18 cellular contexts compared by ENCODE assay signal in genomic region chr1:46424730-46425129, GRCh38. TPM values are rescaled to one million over a fixed set of nuclear protein-coding genes. Genes with fewer than 3 reads are reported as not detected.
DNase-seq lines count a peak whose midpoint lies in the region; ATAC-seq and TF ChIP-seq lines count a peak whose summit lies in the region.
"Had no signal": no experiment of that assay in that cellular context is flagged by ENCODE, and none has a peak within 500 bp of the region (broad histone marks: within the 10 kb centered on the region; RNA-seq: fewer than 3 reads in every experiment).

No MANE protein-coding gene starts in this region.

- intact Hi-C loops in upper lobe of right lung (cut with DNase I), result no loop called here

- no peak overlapping the region for H3K4me3 ChIP-seq in CD8-positive, alpha-beta memory T cell (ENCODE audit: low read length)
- no peak overlapping the region for H3K4me3 ChIP-seq in upper lobe of right lung
- H3K4me3 ChIP-seq: BLaER1, HAP-1 had no signal

- H3K4me3 Mint-ChIP-seq in activated T-cell treated with anti-CD3 and anti-CD28 coated beads, Interleukin-2, amount 50 U/mL, for 4 hours, result peak overlapping the region; percentile 1
- H3K4me3 Mint-ChIP-seq in CD8-positive, alpha-beta memory T cell, result peak overlapping the region; percentile 25 to 78 (median 71)
- peak overlapping the region; percentile 65 for H3K4me3 Mint-ChIP-seq in activated CD4-positive, alpha-beta memory T cell treated with anti-CD3 and anti-CD28 coated beads, Interleukin-2, amount 10 ng/mL, durations not matched to agents 7 days and 5 days
- H3K4me3 Mint-ChIP-seq in effector memory CD8-positive, alpha-beta T cell, result peak overlapping the region; percentile 11 to 71

- peak overlapping the region; percentile 42 to 93 (median 75) for H3K27ac Mint-ChIP-seq in CD8-positive, alpha-beta memory T cell
- H3K27ac Mint-ChIP-seq in activated CD4-positive, alpha-beta memory T cell treated with anti-CD3 and anti-CD28 coated beads, Interleukin-2, amount 10 ng/mL, durations not matched to agents 7 days and 5 days, result peak overlapping the region; percentile 58
- peak overlapping the region in 1 of 2 donors; percentile 70 for H3K27ac Mint-ChIP-seq in effector memory CD8-positive, alpha-beta T cell

- H3K4me1 ChIP-seq in CD8-positive, alpha-beta memory T cell (ENCODE audit: insufficient read depth, low read length), result peaks cover 14% of the 10 kb centered on the region
- H3K4me1 ChIP-seq in upper lobe of right lung, result no peaks in the 10 kb centered on the region
- H3K4me1 ChIP-seq: BLaER1, HAP-1 had no signal

- DNase-seq in activated T-cell treated with anti-CD3 and anti-CD28 coated beads, Interleukin-2, amount 50 U/mL, for 4 hours, result no peak
- no peak for DNase-seq in activated T-cell treated with anti-CD3 and anti-CD28 coated beads, Interleukin-2, amount 50 U/mL, for 48 hours
- no peak for DNase-seq in CD8-positive, alpha-beta memory T cell
- DNase-seq in activated CD4-positive, alpha-beta memory T cell treated with anti-CD3 and anti-CD28 coated beads, Interleukin-2, amount 10 ng/mL, durations not matched to agents 7 days and 5 days, result no peak
- no peak for DNase-seq in effector memory CD8-positive, alpha-beta T cell
- DNase-seq in effector CD8-positive, alpha-beta T cell (lab: John Stamatoyannopoulos, UW), result no peak
- no peak for DNase-seq in upper lobe of right lung
- DNase-seq: 8988T, AML-193, COR-L47, DMS153, DMS79 treated with DMSO at 0.1 percent for 48 hours, EL, GOT3, IMR-90 had no signal

- CTCF ChIA-PET in CD8-positive, alpha-beta memory T cell (lab: Charles Lee), result interaction anchor here (1.0 kb wide), 1 partner anchor 18 kb away, joined by 4 read pairs; no protein-coding TSS in a partner anchor
- CTCF ChIA-PET in activated CD4-positive, alpha-beta memory T cell treated with anti-CD3 and anti-CD28 coated beads, Interleukin-2, amount 10 ng/mL, durations not matched to agents 7 days and 5 days (lab: Charles Lee), result interaction anchor here (0.9 kb wide), 1 partner anchor 11 kb away, joined by 3 read pairs; no protein-coding TSS in a partner anchor

- no peaks in the 10 kb centered on the region for H3K27me3 ChIP-seq in CD8-positive, alpha-beta memory T cell (ENCODE audit: insufficient read depth, low read length, poor library complexity, severe bottlenecking)
- H3K27me3 ChIP-seq in upper lobe of right lung, result peaks cover 4% of the 10 kb centered on the region
- H3K27me3 ChIP-seq: BLaER1 had no signal

- no peaks in the 10 kb centered on the region for H3K9me3 ChIP-seq in CD8-positive, alpha-beta memory T cell (ENCODE audit: low read length)
- H3K9me3 ChIP-seq in upper lobe of right lung, result no peaks in the 10 kb centered on the region
- H3K9me3 ChIP-seq: BLaER1, HAP-1 had no signal

- H3K27me3 Mint-ChIP-seq in activated T-cell treated with anti-CD3 and anti-CD28 coated beads, Interleukin-2, amount 50 U/mL, for 4 hours (ENCODE audit: low read depth), result peaks cover 38% of the 10 kb centered on the region
- H3K27me3 Mint-ChIP-seq in CD8-positive, alpha-beta memory T cell, result peaks cover 21 to 54% of the 10 kb centered on the region in 2 donors
- peaks cover 14% of the 10 kb centered on the region for H3K27me3 Mint-ChIP-seq in activated CD4-positive, alpha-beta memory T cell treated with anti-CD3 and anti-CD28 coated beads, Interleukin-2, amount 10 ng/mL, durations not matched to agents 7 days and 5 days
- peaks cover 39 to 44% of the 10 kb centered on the region in 2 donors for H3K27me3 Mint-ChIP-seq in effector memory CD8-positive, alpha-beta T cell

- no peaks in the 10 kb centered on the region for H3K36me3 Mint-ChIP-seq in activated T-cell treated with anti-CD3 and anti-CD28 coated beads, Interleukin-2, amount 50 U/mL, for 4 hours (ENCODE audit: insufficient read depth)
- no peaks in the 10 kb centered on the region for H3K36me3 Mint-ChIP-seq in CD8-positive, alpha-beta memory T cell
- no peaks in the 10 kb centered on the region for H3K36me3 Mint-ChIP-seq in activated CD4-positive, alpha-beta memory T cell treated with anti-CD3 and anti-CD28 coated beads, Interleukin-2, amount 10 ng/mL, durations not matched to agents 7 days and 5 days (ENCODE audit: low read depth)
- peaks cover 17% of the 10 kb centered on the region for H3K36me3 Mint-ChIP-seq in effector memory CD8-positive, alpha-beta T cell (ENCODE audit: insufficient read depth)

- no peaks in the 10 kb centered on the region for H3K9me3 Mint-ChIP-seq in activated T-cell treated with anti-CD3 and anti-CD28 coated beads, Interleukin-2, amount 50 U/mL, for 4 hours
- no peaks in the 10 kb centered on the region for H3K9me3 Mint-ChIP-seq in CD8-positive, alpha-beta memory T cell
- H3K9me3 Mint-ChIP-seq in activated CD4-positive, alpha-beta memory T cell treated with anti-CD3 and anti-CD28 coated beads, Interleukin-2, amount 10 ng/mL, durations not matched to agents 7 days and 5 days, result no peaks in the 10 kb centered on the region
- no peaks in the 10 kb centered on the region for H3K9me3 Mint-ChIP-seq in effector memory CD8-positive, alpha-beta T cell

- ATAC-seq in activated T-cell treated with anti-CD3 and anti-CD28 coated beads, Interleukin-2, amount 50 U/mL, for 4 hours, result no peak
- ATAC-seq in effector memory CD8-positive, alpha-beta T cell (replicated peaks), result no peak
- ATAC-seq in upper lobe of right lung, result no peak
- no peak for ATAC-seq in HG02642 (IDR thresholded peaks at IDR 0.05; ENCODE audit: poor library complexity, unreplicated experiment)

- peaks cover 9% of the 10 kb centered on the region for H3K4me1 Mint-ChIP-seq in activated T-cell treated with anti-CD3 and anti-CD28 coated beads, Interleukin-2, amount 50 U/mL, for 4 hours (ENCODE audit: low read depth)
- H3K4me1 Mint-ChIP-seq in CD8-positive, alpha-beta memory T cell, result peaks cover 15 to 17% (median 15%) of the 10 kb centered on the region in 3 donors
- H3K4me1 Mint-ChIP-seq in activated CD4-positive, alpha-beta memory T cell treated with anti-CD3 and anti-CD28 coated beads, Interleukin-2, amount 10 ng/mL, durations not matched to agents 7 days and 5 days, result peaks cover 36% of the 10 kb centered on the region
- peaks cover 5 to 24% of the 10 kb centered on the region in 2 donors for H3K4me1 Mint-ChIP-seq in effector memory CD8-positive, alpha-beta T cell (ENCODE audit: low read depth in 2 of 2)

- TF ChIP-seq CTCF in upper lobe of right lung (IDR thresholded peaks at IDR 0.05), result no peak

- H3K27ac ChIP-seq in CD8-positive, alpha-beta memory T cell (ENCODE audit: low read depth, low read length), result no peak overlapping the region
- no peak overlapping the region for H3K27ac ChIP-seq in upper lobe of right lung
- H3K27ac ChIP-seq: BLaER1 had no signal

- POLR2A ChIA-PET in CD8-positive, alpha-beta memory T cell (lab: Charles Lee), result no interaction called here
- POLR2A ChIA-PET in activated CD4-positive, alpha-beta memory T cell treated with anti-CD3 and anti-CD28 coated beads, Interleukin-2, amount 10 ng/mL, durations not matched to agents 7 days and 5 days (lab: Charles Lee), result interaction anchor here (1.2 to 4.2 kb wide), 3 partner anchors 10 to 181 kb away, joined by 3 to 26 read pairs (median 4); no protein-coding TSS in a partner anchor

- H3K36me3 ChIP-seq in CD8-positive, alpha-beta memory T cell (ENCODE audit: insufficient read depth, low read length), result no peaks in the 10 kb centered on the region
- no peaks in the 10 kb centered on the region for H3K36me3 ChIP-seq in upper lobe of right lung
- H3K36me3 ChIP-seq: BLaER1, HAP-1 had no signal

RNA-seq across cellular contexts. Expression of gene FAAH, which starts 30.6 kb away (rescaled TPM):
- total RNA-seq in activated T-cell treated with anti-CD3 and anti-CD28 coated beads, Interleukin-2, amount 50 U/mL, for 4 hours, result 10 to 100 TPM in 1 of 3 donors, 1 to 10 TPM in 2; 7.5 to 10.4 (median 8.4) TPM
- total RNA-seq in CD8-positive, alpha-beta memory T cell, result 1 to 10 TPM; 4.5 to 5.1 TPM
- 1.3 TPM for polyA plus RNA-seq in CD8-positive, alpha-beta memory T cell
- 1 to 10 TPM; 4.0 to 4.3 TPM for total RNA-seq in activated CD4-positive, alpha-beta memory T cell treated with anti-CD3 and anti-CD28 coated beads, Interleukin-2, amount 10 ng/mL, durations not matched to agents 7 days and 5 days
- 30.9 TPM for total RNA-seq in upper lobe of right lung

Comparison
In these comparisons a context has a peak if more than half of its experiments do, and no peak if none do; other contexts are left out.
1. H3K4me3 Mint-ChIP-seq: peak in every context shown above with its lines; median percentile 71 in CD8-positive, alpha-beta memory T cell; 65 in activated CD4-positive, alpha-beta memory T cell treated with anti-CD3 and anti-CD28 coated beads, Interleukin-2, amount 10 ng/mL, durations not matched to agents 7 days and 5 days; 41 in effector memory CD8-positive, alpha-beta T cell; 1 in activated T-cell treated with anti-CD3 and anti-CD28 coated beads, Interleukin-2, amount 50 U/mL, for 4 hours.